In genomic region chr11:8389034-8389996, GRCh38 we compare ENCODE assay signal across 15 cellular contexts.
DNase-seq lines count a peak whose midpoint lies in the region; ATAC-seq, FAIRE-seq and TF ChIP-seq lines count a peak whose summit lies in the region.
"Had no signal": no experiment of that assay in that cellular context is flagged by ENCODE, and none has a peak within 500 bp of the region (broad histone marks: within the 10 kb centered on the region; RNA-seq: fewer than 3 reads in every experiment).

No MANE protein-coding gene starts in this region.

- H3K4me1 ChIP-seq in IMR-90 (ENCODE audit: control insufficient read depth, insufficient read depth, low read length): peaks cover 2% of the 10 kb centered on the region; the same call in 1 of the 2 replicates
- H3K4me1 ChIP-seq in astrocyte (ENCODE audit: insufficient read depth, low read length): no peaks in the 10 kb centered on the region
- H3K4me1 ChIP-seq in right cardiac atrium (ENCODE audit: control insufficient read depth, insufficient read depth, low read length): peaks cover 4% of the 10 kb centered on the region
- H3K4me1 ChIP-seq in sigmoid colon: peaks cover 0 to 20% (median 13%) of the 10 kb centered on the region in 4 donors
- H3K4me1 ChIP-seq: psoas muscle had no signal

- no peak for TF ChIP-seq RAD21 in IMR-90 (IDR thresholded peaks at IDR 0.05; ENCODE audit: low read length)

- TF ChIP-seq POLR2A in IMR-90 (IDR thresholded peaks at IDR 0.05; ENCODE audit: low read depth, low read length) (no peak), sigmoid colon (IDR thresholded peaks at IDR 0.05) (no peak)

- no peak overlapping the region for H3K9ac ChIP-seq in IMR-90 (ENCODE audit: low read depth, low read length)
- H3K9ac ChIP-seq in astrocyte (ENCODE audit: low read length): no peak overlapping the region

- ATAC-seq in IMR-90 (ENCODE audit: low read depth) (peak; percentile 24; the same call in 1 of the 2 replicates), right cardiac atrium (peak; percentile 58 to 64), GM19455 (IDR thresholded peaks at IDR 0.05; ENCODE audit: unreplicated experiment) (no peak), HG03521 (IDR thresholded peaks at IDR 0.05; ENCODE audit: unreplicated experiment) (no peak)
- ATAC-seq: CD8-positive, alpha-beta T cell; GM12878; psoas muscle had no signal

- H3K36me3 ChIP-seq in IMR-90 (ENCODE audit: control insufficient read depth, insufficient read depth, low read length) (no peaks in the 10 kb centered on the region), astrocyte (ENCODE audit: insufficient read depth, low read length) (no peaks in the 10 kb centered on the region), sigmoid colon (no peaks in the 10 kb centered on the region)

- TF ChIP-seq CTCF in IMR-90 (conservative IDR thresholded peaks at IDR 0.05; ENCODE audit: low read depth, low read length) (no peak), astrocyte (IDR thresholded peaks at IDR 0.05; ENCODE audit: insufficient read depth, low read depth, low read length) (no peak), sigmoid colon (IDR thresholded peaks at IDR 0.05) (no peak)

- H2AK9ac ChIP-seq in IMR-90 (replicated peaks; ENCODE audit: low read depth, low read length, poor library complexity): no peak overlapping the region

- no peak overlapping the region for H3K4me3 Mint-ChIP-seq in astrocyte (ENCODE audit: unreplicated experiment)
- H3K4me3 Mint-ChIP-seq: CD8-positive, alpha-beta T cell; immature natural killer cell had no signal

- DNase-seq in IMR-90: no peak
- peak; percentile 5 for DNase-seq in astrocyte (ENCODE audit: low read depth)
- DNase-seq in right cardiac atrium: peak in 1 of 3 donors; percentile 60
- DNase-seq in sigmoid colon: no peak
- DNase-seq in posterior vena cava (ENCODE audit: low spot score): no peak
- DNase-seq in HuH-7.5 (ENCODE audit: low spot score): no peak
- DNase-seq: activated effector memory CD4-positive, alpha-beta T cell treated with Interleukin-2 at 50 U/mL for 16 hours; CD8-positive, alpha-beta T cell; immature natural killer cell; NCI-H2081 treated with DMSO at 0.1 percent for 48 hours; psoas muscle; SHP77 had no signal

- H2BK5ac ChIP-seq in IMR-90 (ENCODE audit: low read depth, low read length, poor library complexity, severe bottlenecking): no peak overlapping the region

- no peak overlapping the region for H3K18ac ChIP-seq in IMR-90 (ENCODE audit: low read depth, low read length)

- H4K20me1 ChIP-seq in IMR-90 (ENCODE audit: insufficient read depth, low read length) (no peaks in the 10 kb centered on the region), astrocyte (ENCODE audit: insufficient read depth, low read length) (no peaks in the 10 kb centered on the region)

- no peaks in the 10 kb centered on the region; the same call in 1 of the 2 replicates for H3K27me3 ChIP-seq in IMR-90 (ENCODE audit: control insufficient read depth, insufficient read depth, low read length)
- H3K27me3 ChIP-seq in astrocyte (ENCODE audit: insufficient read depth, low read length): no peaks in the 10 kb centered on the region
- H3K27me3 ChIP-seq in right cardiac atrium (ENCODE audit: control insufficient read depth, insufficient read depth): no peaks in the 10 kb centered on the region
- H3K27me3 ChIP-seq in sigmoid colon: no peaks in the 10 kb centered on the region

- intact Hi-C loops in IMR-90 (cut with micrococcal nuclease): no loop called here
- intact Hi-C loops in right cardiac atrium (cut with DNase I): no loop called here
- intact Hi-C loops in sigmoid colon (cut with DNase I): loop anchor here (5.0 kb wide), 1 partner anchor 178 kb away; no protein-coding TSS in a partner anchor
- intact Hi-C loops in posterior vena cava (cut with DNase I): no loop called here

- H3K27ac Mint-ChIP-seq in astrocyte (ENCODE audit: unreplicated experiment): no peak overlapping the region
- H3K27ac Mint-ChIP-seq: CD8-positive, alpha-beta T cell; immature natural killer cell had no signal

- no peak overlapping the region for H3K4ac ChIP-seq in IMR-90 (ENCODE audit: low read depth, low read length)

- BruUV-seq in IMR-90 (replicated peaks; lab: Mats Ljungman, UMichigan): no TSS peak

- in situ Hi-C loops in IMR-90 (cut with MboI; ENCODE audit: low sequenced_read_pairs): no loop called here

- dilution Hi-C loops in IMR-90 (cut with HindIII; ENCODE audit: low sequenced_read_pairs, unreplicated experiment): no loop called here

- H3K4me3 ChIP-seq in IMR-90 (ENCODE audit: insufficient read depth, low read depth, low read length) (no peak overlapping the region), astrocyte (ENCODE audit: insufficient read depth, low read depth, low read length) (no peak overlapping the region), right cardiac atrium (ENCODE audit: low read length) (peak overlapping the region; percentile 5), sigmoid colon (peak overlapping the region in 3 of 4 donors; percentile 17 to 31 (median 31))
- H3K4me3 ChIP-seq: GM12878, psoas muscle had no signal

- no peaks in the 10 kb centered on the region for H3K9me3 ChIP-seq in IMR-90 (ENCODE audit: control insufficient read depth, insufficient read depth, low read length)
- H3K9me3 ChIP-seq in astrocyte (ENCODE audit: insufficient read depth, low read depth, low read length): no peaks in the 10 kb centered on the region
- no peaks in the 10 kb centered on the region for H3K9me3 ChIP-seq in right cardiac atrium (ENCODE audit: control insufficient read depth, low read length)
- no peaks in the 10 kb centered on the region for H3K9me3 ChIP-seq in sigmoid colon
- H3K9me3 ChIP-seq: psoas muscle had no signal

- 8% methylated on average over 5 of the region's 11 CpGs; no CpG with 5 or more reads in 1 of the 2 experiments for WGBS in IMR-90 (ENCODE audit: extremely low coverage in 2 of 2, insufficient read length in 1 of 2), 2 experiments
- WGBS in right cardiac atrium: 37% methylated on average over 11 of the region's 11 CpGs
- 61 to 71% methylated on average over 11 of the region's 11 CpGs for WGBS in sigmoid colon, 2 donors

- H3K27me3 Mint-ChIP-seq in astrocyte (ENCODE audit: low read depth, unreplicated experiment): no peaks in the 10 kb centered on the region

- no peak overlapping the region for H2BK120ac ChIP-seq in IMR-90 (ENCODE audit: low read depth, low read length)

- H3K36me3 Mint-ChIP-seq in astrocyte (ENCODE audit: low read depth, unreplicated experiment): peaks cover 3% of the 10 kb centered on the region
- H3K36me3 Mint-ChIP-seq: CD8-positive, alpha-beta T cell; immature natural killer cell had no signal

- H3K9me3 Mint-ChIP-seq in astrocyte (ENCODE audit: unreplicated experiment): no peaks in the 10 kb centered on the region
- H3K9me3 Mint-ChIP-seq: CD8-positive, alpha-beta T cell; immature natural killer cell had no signal

- no peak overlapping the region for H4K5ac ChIP-seq in IMR-90 (ENCODE audit: low read depth, low read length)

- no peak for FAIRE-seq in astrocyte (lab: Jason Lieb, UNC)
- FAIRE-seq: GM12878 had no signal

- H3K27ac ChIP-seq in IMR-90 (ENCODE audit: insufficient read depth, low read length) (no peak overlapping the region), astrocyte (ENCODE audit: low read depth, low read length) (no peak overlapping the region), right cardiac atrium (ENCODE audit: low read length) (no peak overlapping the region), sigmoid colon (peak overlapping the region; percentile 56 to 82 (median 78))
- H3K27ac ChIP-seq: psoas muscle had no signal

- H2BK15ac ChIP-seq in IMR-90 (ENCODE audit: low read depth, low read length): no peak overlapping the region

- POLR2A ChIA-PET in IMR-90 (lab: Charles Lee; ENCODE audit: unreplicated experiment): no interaction called here

- H3K56ac ChIP-seq in IMR-90 (ENCODE audit: extremely low read depth, insufficient read depth, low read length): no peak overlapping the region

- H3K79me2 ChIP-seq in astrocyte (ENCODE audit: insufficient read depth, low read length): no peaks in the 10 kb centered on the region

- H3K4me2 ChIP-seq in IMR-90 (ENCODE audit: low read depth, low read length) (peak overlapping the region; percentile 61; the same call in 1 of the 2 replicates), astrocyte (ENCODE audit: low read length) (peak overlapping the region; percentile 41)

- H4K8ac ChIP-seq in IMR-90 (ENCODE audit: low read depth in 2 of 2, low read length in 2 of 2): no peak overlapping the region

- no peaks in the 10 kb centered on the region for H3K79me1 ChIP-seq in IMR-90 (ENCODE audit: low read depth in 1 of 2, low read length in 2 of 2)

- H3K9me1 ChIP-seq in IMR-90 (ENCODE audit: insufficient read depth, low read length): no peaks in the 10 kb centered on the region

- CTCF ChIA-PET in IMR-90 (lab: Yijun Ruan, JAX): no interaction called here

- H2AFZ ChIP-seq in IMR-90 (replicated peaks; ENCODE audit: low read length, poor library complexity): no peak overlapping the region
- peak overlapping the region; percentile 56 for H2AFZ ChIP-seq in astrocyte (ENCODE audit: low read depth, low read length)

- TF ChIP-seq EP300 in sigmoid colon (IDR thresholded peaks at IDR 0.05): no peak

- H4K91ac ChIP-seq in IMR-90 (ENCODE audit: insufficient read depth, low read depth, low read length): no peak overlapping the region

- H3K23ac ChIP-seq in IMR-90 (ENCODE audit: low read depth, low read length): no peak overlapping the region

- H2AK5ac ChIP-seq in IMR-90 (ENCODE audit: low read depth, low read length): no peak overlapping the region

- H2BK20ac ChIP-seq in IMR-90 (ENCODE audit: low read depth, low read length): no peak overlapping the region

- H3K14ac ChIP-seq in IMR-90 (replicated peaks; ENCODE audit: low read depth, low read length): no peak overlapping the region

- H3K4me1 Mint-ChIP-seq in astrocyte (ENCODE audit: low read depth, unreplicated experiment): peaks cover 9% of the 10 kb centered on the region

TF ChIP-seq in IMR-90, 13 proteins besides CTCF, POLR2A, EP300 and RAD21:
- TF ChIP-seq FOS (IDR thresholded peaks at IDR 0.05; ENCODE audit: low read depth, low read length): no peak
- no peak for TF ChIP-seq RCOR1 (IDR thresholded peaks at IDR 0.05; ENCODE audit: insufficient replicate concordance, low read length)
- TF ChIP-seq SMC3 (IDR thresholded peaks at IDR 0.05; ENCODE audit: low read depth, low read length): no peak
- no peak for TF ChIP-seq CHD1 (IDR thresholded peaks at IDR 0.05; ENCODE audit: low read depth, low read length)
- no peak for TF ChIP-seq USF2 (IDR thresholded peaks at IDR 0.05; ENCODE audit: low read depth, low read length)
- TF ChIP-seq CEBPB (IDR thresholded peaks at IDR 0.05; ENCODE audit: low read depth, low read length): no peak
TF ChIP-seq in IMR-90: peak in this region for 0.

Comparison
In these comparisons a context has a peak if more than half of its experiments do, and no peak if none do; other contexts are left out.
1. ATAC-seq: peak in IMR-90 (single experiment) and right cardiac atrium (2 of 2); none in GM19455 (single experiment) and HG03521 (single experiment).
2. H3K27ac ChIP-seq: peak in sigmoid colon (4 of 4); none in IMR-90 (single experiment), astrocyte (single experiment) and right cardiac atrium (single experiment).
3. H3K4me3 ChIP-seq: peak in right cardiac atrium (single experiment) and sigmoid colon (3 of 4); none in IMR-90 (single experiment) and astrocyte (single experiment).